Comparison of ENCODE assay signal across 8 cellular contexts in the genomic region with DNA sequence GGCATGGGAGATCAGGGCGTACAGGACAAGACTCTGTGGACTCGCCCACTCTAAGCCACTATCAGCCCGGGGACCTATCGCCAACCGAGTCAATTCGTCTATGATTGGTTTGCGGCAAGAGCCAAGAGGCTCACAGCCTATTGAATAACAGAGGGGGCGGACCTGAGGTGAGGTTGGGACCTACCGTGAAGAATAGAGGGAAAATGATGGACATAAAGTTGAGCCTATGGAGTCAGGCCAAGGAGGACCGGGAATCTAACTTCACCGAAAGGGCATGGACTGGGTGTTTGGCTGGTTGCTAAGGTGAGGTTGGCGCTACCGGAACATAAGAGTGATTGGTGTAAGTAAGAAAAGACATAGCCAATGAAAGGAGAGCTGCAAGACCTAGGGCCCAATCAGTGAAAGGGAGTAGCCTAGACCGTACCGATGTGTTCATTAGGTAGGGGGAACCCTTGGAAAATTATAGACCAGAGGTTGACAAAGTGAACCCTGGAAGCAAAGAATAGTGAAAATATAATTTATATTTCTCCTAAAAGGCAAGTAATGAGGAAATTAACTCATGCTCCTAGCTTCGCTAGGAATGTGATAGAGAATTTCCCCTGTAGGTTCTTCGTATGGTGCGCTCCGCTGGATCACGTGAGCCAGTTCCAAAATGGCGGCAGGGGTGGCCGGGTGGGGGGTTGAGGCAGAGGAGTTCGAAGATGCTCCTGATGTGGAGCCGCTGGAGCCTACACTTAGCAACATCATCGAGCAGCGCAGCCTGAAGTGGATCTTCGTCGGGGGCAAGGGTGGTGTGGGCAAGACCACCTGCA. TPM values are rescaled to one million over a fixed set of nuclear protein-coding genes. Genes with fewer than 3 reads are reported as not detected.
A peak's percentile ranks its signal among the peaks of the same experiment; 100 is the strongest.
DNase-seq lines count a peak whose midpoint lies in the region; ATAC-seq and TF ChIP-seq lines count a peak whose summit lies in the region.

A gene (plus strand): TSS at position 644 of the 812 bp plus-strand sequence. CDS start 9 bp downstream, at position 653.

- peaks cover 47% of the 10 kb centered on the region for H3K79me2 ChIP-seq in hepatocyte

- H3K4me2 ChIP-seq in hepatocyte, result peak within 1 kb of the TSS; percentile 67

- no peaks in the 10 kb centered on the region for H3K9me2 ChIP-seq in hepatocyte (replicated peaks; ENCODE audit: insufficient read depth)

- no peaks in the 10 kb centered on the region for H3K27me3 ChIP-seq in hepatocyte

- peak; percentile 96 for DNase-seq in NCI-H187 treated with DMSO at 0.1 percent for 48 hours (lab: John Stamatoyannopoulos, UW)
- DNase-seq in T-helper 22 cell (ENCODE audit: low read depth), result peak; percentile 68
- peak; percentile 100 for DNase-seq in astrocyte of the hippocampus (ENCODE audit: low read depth, low spot score)
- DNase-seq in hepatocyte (ENCODE audit: low spot score), result peak; percentile 97
- peak; percentile 100 for DNase-seq in renal cortical epithelial cell (ENCODE audit: low read depth)
- no peak for DNase-seq in cortex of kidney (lab: John Stamatoyannopoulos, UW)

- no peaks in the 10 kb centered on the region for H3K9me3 ChIP-seq in hepatocyte (ENCODE audit: low read depth)

- ATAC-seq in GM18502 (IDR thresholded peaks at IDR 0.05; ENCODE audit: poor library complexity, unreplicated experiment) (peak; percentile 74), HG02943 (IDR thresholded peaks at IDR 0.05; ENCODE audit: low read depth, unreplicated experiment) (peak; percentile 50)

- peaks cover 18% of the 10 kb centered on the region for H4K20me1 ChIP-seq in hepatocyte (ENCODE audit: insufficient read depth, poor library complexity, severe bottlenecking)

- H3K36me3 ChIP-seq in hepatocyte (replicated peaks; ENCODE audit: insufficient read depth, low read depth), result no peaks in the 10 kb centered on the region

- WGBS in hepatocyte (ENCODE audit: low lambda C conversion rate, missing lambda C conversion rate), result 2% methylated on average over 28 of the region's 28 CpGs

- peak within 1 kb of the TSS; percentile 92 for H3K27ac ChIP-seq in hepatocyte

- no peak for TF ChIP-seq CTCF in hepatocyte (IDR thresholded peaks at IDR 0.05; ENCODE audit: poor library complexity)

- H3K4me1 ChIP-seq in hepatocyte (ENCODE audit: insufficient read depth), result peaks cover 10% of the 10 kb centered on the region

- H2AFZ ChIP-seq in hepatocyte, result peak within 1 kb of the TSS; percentile 52

- H3K4me3 ChIP-seq in hepatocyte, result peak within 1 kb of the TSS; percentile 46

RNA-seq across cellular contexts. Expression of the gene that starts here (rescaled TPM):
- total RNA-seq in hepatocyte (52.3 and 79.6 TPM in 2 replicates), renal cortical epithelial cell (74.4 and 121 TPM in 2 replicates)
- 85.4 and 108 TPM in 2 replicates for polyA plus RNA-seq in hepatocyte
